In the genomic region with DNA sequence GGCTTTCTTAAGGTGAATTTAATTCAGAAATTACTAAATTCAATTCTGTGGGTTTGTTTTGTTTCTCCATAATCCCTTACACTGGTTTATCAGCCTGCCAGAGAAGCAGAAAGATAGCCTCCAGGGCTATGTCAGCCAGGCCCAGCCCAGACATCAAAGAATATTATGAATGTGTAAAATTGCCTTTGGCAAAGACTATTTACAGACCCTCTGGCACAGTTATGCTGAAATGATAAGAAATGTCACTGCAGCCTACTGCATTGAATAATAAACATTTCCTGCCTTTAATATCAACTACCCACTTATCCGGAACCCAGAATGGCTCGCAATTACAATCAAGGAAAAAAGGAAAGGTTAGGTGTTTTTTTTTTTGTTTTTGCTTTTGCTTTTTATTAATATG, we compare ENCODE assay signal across 37 cellular contexts.
"Had no signal": no experiment of that assay in that cellular context is flagged by ENCODE, and none has a peak within 500 bp of the region (broad histone marks: within the 10 kb centered on the region; RNA-seq: fewer than 3 reads in every experiment).

No MANE protein-coding gene starts in this region.

- H3K4me3 ChIP-seq: adrenal gland, body of pancreas, breast epithelium had no signal

- H3K27ac Mint-ChIP-seq: activated B cell treated with CpG ODN at 0.5 μM for 24 hours; activated CD4-positive, alpha-beta memory T cell treated with anti-CD3 and anti-CD28 coated beads for 36 hours; activated CD4-positive, alpha-beta T cell treated with anti-CD3 and anti-CD28 coated beads, Interleukin-2, amount 10 ng/mL, durations not matched to agents 24 days and 14 days; activated CD8-positive, alpha-beta T cell treated with anti-CD3 and anti-CD28 coated beads for 36 hours; activated naive CD4-positive, alpha-beta T cell treated with anti-CD3 and anti-CD28 coated beads for 36 hours; activated naive CD4-positive, alpha-beta T cell treated with anti-CD3 and anti-CD28 coated beads, Interleukin-2, amount 50 U/mL, for 72 hours; activated naive CD8-positive, alpha-beta T cell treated with anti-CD3 and anti-CD28 coated beads for 36 hours; activated T-cell treated with anti-CD3 and anti-CD28 coated beads, Interleukin-2, amount 50 U/mL, for 72 hours; activated T-helper 1 cell treated with anti-CD3 and anti-CD28 coated beads, Interleukin-12 subunit alpha, Interleukin-12 subunit beta, Interleukin-2, Interleukin-4 antibody, amounts not matched to agents 30 ng/mL and 10 ng/mL and 1 ng/mL, durations not matched to agents 14 hours and 24 hours and 36 hours; activated T-helper 17 cell treated with anti-CD3 and anti-CD28 coated beads, Interleukin-2, amount 50 U/mL, for 72 hours; T-helper 1 cell treated with Interleukin-12 subunit alpha and Interleukin-12 subunit beta and Interleukin-4 antibody, amounts not matched to agents 30 μg/mL and 1 μg/mL, for 36 hours; T-helper 2 cell treated with Interferon-gamma antibody and Interleukin-4, amounts not matched to agents 5 μg/mL and 100 μg/mL, for 36 hours had no signal

- H3K36me3 ChIP-seq: adrenal gland, brain microvascular endothelial cell, breast epithelium had no signal

- H3K36me3 Mint-ChIP-seq: activated CD4-positive, alpha-beta memory T cell treated with anti-CD3 and anti-CD28 coated beads for 36 hours; activated naive CD4-positive, alpha-beta T cell treated with anti-CD3 and anti-CD28 coated beads, Interleukin-2, amount 50 U/mL, for 72 hours; activated naive CD8-positive, alpha-beta T cell treated with anti-CD3 and anti-CD28 coated beads for 36 hours had no signal

- H3K27me3 Mint-ChIP-seq: activated B cell treated with CpG ODN at 0.5 μM for 24 hours; activated CD4-positive, alpha-beta memory T cell treated with anti-CD3 and anti-CD28 coated beads for 36 hours; activated CD4-positive, alpha-beta T cell treated with anti-CD3 and anti-CD28 coated beads, Interleukin-2, amount 10 ng/mL, durations not matched to agents 24 days and 14 days; activated CD8-positive, alpha-beta T cell treated with anti-CD3 and anti-CD28 coated beads for 36 hours; activated naive CD8-positive, alpha-beta T cell treated with anti-CD3 and anti-CD28 coated beads for 36 hours; activated T-helper 17 cell treated with anti-CD3 and anti-CD28 coated beads, Interleukin-2, amount 50 U/mL, for 72 hours had no signal

- ATAC-seq: activated CD8-positive, alpha-beta T cell treated with anti-CD3 and anti-CD28 coated beads for 36 hours; activated naive CD4-positive, alpha-beta T cell treated with anti-CD3 and anti-CD28 coated beads, Interleukin-2, amount 50 U/mL, for 72 hours; activated T-cell treated with anti-CD3 and anti-CD28 coated beads, Interleukin-2, amount 50 U/mL, for 4 hours; activated T-cell treated with anti-CD3 and anti-CD28 coated beads, Interleukin-2, amount 50 U/mL, for 72 hours; activated T-helper 17 cell treated with anti-CD3 and anti-CD28 coated beads, Interleukin-2, amount 50 U/mL, for 72 hours; body of pancreas had no signal

- DNase-seq: activated B cell treated with CpG ODN at 0.5 μM for 24 hours; activated CD4-positive, alpha-beta memory T cell treated with anti-CD3 and anti-CD28 coated beads for 36 hours; activated CD4-positive, alpha-beta T cell treated with anti-CD3 and anti-CD28 coated beads for 4 hours; activated CD4-positive, alpha-beta T cell treated with anti-CD3 and anti-CD28 coated beads, Interleukin-2, amount 10 ng/mL, durations not matched to agents 24 days and 14 days; activated CD4-positive, alpha-beta T cell treated with anti-CD3 and anti-CD28 coated beads, Interleukin-2, amount 50 U/mL, for 1 hour; activated CD4-positive, alpha-beta T cell treated with anti-CD3 and anti-CD28 coated beads, Interleukin-2, amount 50 U/mL, for 4 hours; activated CD4-positive, CD25-positive, alpha-beta regulatory T cell treated with anti-CD3 and anti-CD28 coated beads, Interleukin-2, amount 50 U/mL, for 72 hours; activated CD8-positive, alpha-beta memory T cell treated with anti-CD3 and anti-CD28 coated beads, Interleukin-2, amount 50 U/mL, for 4 hours; activated CD8-positive, alpha-beta T cell treated with anti-CD3 and anti-CD28 coated beads for 36 hours; activated effector memory CD4-positive, alpha-beta T cell treated with anti-CD3 and anti-CD28 coated beads, Interleukin-2, amount 50 U/mL, for 16 hours; activated gamma-delta T cell treated with Interleukin-2 at 50 U/mL for 16 hours; activated naive CD4-positive, alpha-beta T cell; activated naive CD4-positive, alpha-beta T cell treated with anti-CD3 and anti-CD28 coated beads for 36 hours; activated naive CD4-positive, alpha-beta T cell treated with anti-CD3 and anti-CD28 coated beads, Interleukin-2, amount 50 U/mL, for 16 hours; activated naive CD8-positive, alpha-beta T cell treated with anti-CD3 and anti-CD28 coated beads for 36 hours; activated T-cell treated with anti-CD3 and anti-CD28 coated beads for 4 hours; activated T-cell treated with anti-CD3 and anti-CD28 coated beads, Interleukin-2, amount 50 U/mL, for 1 hour; activated T-cell treated with anti-CD3 and anti-CD28 coated beads, Interleukin-2, amount 50 U/mL, for 4 hours; activated T-cell treated with anti-CD3 and anti-CD28 coated beads, Interleukin-2, amount 50 U/mL, for 72 hours; adrenal gland; amniotic stem cell; aorta; body of pancreas; brain microvascular endothelial cell; central memory CD4-positive, alpha-beta T cell; T-helper 1 cell; T-helper 2 cell; T-helper 9 cell had no signal

- H3K9me3 ChIP-seq: adrenal gland, body of pancreas, breast epithelium had no signal

- FAIRE-seq: astrocyte, TTC549 had no signal

- H3K27me3 ChIP-seq: adrenal gland, body of pancreas, brain microvascular endothelial cell, breast epithelium had no signal

- H3K4me3 Mint-ChIP-seq: activated B cell treated with CpG ODN at 0.5 μM for 24 hours; activated CD4-positive, alpha-beta memory T cell treated with anti-CD3 and anti-CD28 coated beads for 36 hours; activated CD4-positive, alpha-beta T cell treated with anti-CD3 and anti-CD28 coated beads, Interleukin-2, amount 10 ng/mL, durations not matched to agents 24 days and 14 days; activated CD8-positive, alpha-beta T cell treated with anti-CD3 and anti-CD28 coated beads for 36 hours; activated naive CD4-positive, alpha-beta T cell treated with anti-CD3 and anti-CD28 coated beads for 36 hours; activated naive CD8-positive, alpha-beta T cell treated with anti-CD3 and anti-CD28 coated beads for 36 hours; activated T-cell treated with anti-CD3 and anti-CD28 coated beads, Interleukin-2, amount 50 U/mL, for 4 hours; activated T-cell treated with anti-CD3 and anti-CD28 coated beads, Interleukin-2, amount 50 U/mL, for 72 hours; activated T-helper 1 cell treated with anti-CD3 and anti-CD28 coated beads, Interleukin-12 subunit alpha, Interleukin-12 subunit beta, Interleukin-2, Interleukin-4 antibody, amounts not matched to agents 30 ng/mL and 10 ng/mL and 1 ng/mL, durations not matched to agents 14 hours and 24 hours and 36 hours; activated T-helper 17 cell treated with anti-CD3 and anti-CD28 coated beads, Interleukin-2, amount 50 U/mL, for 72 hours; T-helper 1 cell treated with Interleukin-12 subunit alpha and Interleukin-12 subunit beta and Interleukin-4 antibody, amounts not matched to agents 30 μg/mL and 1 μg/mL, for 36 hours; T-helper 2 cell treated with Interferon-gamma antibody and Interleukin-4, amounts not matched to agents 5 μg/mL and 100 μg/mL, for 36 hours had no signal

- H3K4me1 ChIP-seq: adrenal gland, body of pancreas, breast epithelium had no signal

- H3K4me1 Mint-ChIP-seq: activated B cell treated with CpG ODN at 0.5 μM for 24 hours; activated CD4-positive, alpha-beta T cell treated with anti-CD3 and anti-CD28 coated beads, Interleukin-2, amount 10 ng/mL, durations not matched to agents 24 days and 14 days; activated naive CD8-positive, alpha-beta T cell treated with anti-CD3 and anti-CD28 coated beads for 36 hours; activated T-helper 17 cell treated with anti-CD3 and anti-CD28 coated beads, Interleukin-2, amount 50 U/mL, for 72 hours had no signal

- H3K27ac ChIP-seq: adrenal gland, body of pancreas, brain microvascular endothelial cell, breast epithelium, VCaP had no signal
